Comparison of ENCODE assay signal across 12 cellular contexts in genomic region chrX:141405878-141406492, GRCh38.
DNase-seq lines count a peak whose midpoint lies in the region; ATAC-seq and TF ChIP-seq lines count a peak whose summit lies in the region.
"Had no signal": no experiment of that assay in that cellular context is flagged by ENCODE, and none has a peak within 500 bp of the region (broad histone marks: within the 10 kb centered on the region; RNA-seq: fewer than 3 reads in every experiment).

No MANE protein-coding gene starts in this region.

- H3K9me3 ChIP-seq in PC-9 (ENCODE audit: insufficient read depth, low read depth) = no peaks in the 10 kb centered on the region
- H3K9me3 ChIP-seq: psoas muscle, transverse colon had no signal

- H3K27me3 ChIP-seq in PC-9 (ENCODE audit: insufficient read depth, low read depth) = no peaks in the 10 kb centered on the region
- H3K27me3 ChIP-seq: transverse colon had no signal

- peak overlapping the region; percentile 80 for H3K27ac ChIP-seq in PC-9
- H3K27ac ChIP-seq: psoas muscle, transverse colon had no signal

- peaks cover 12% of the 10 kb centered on the region; the same call in 1 of the 2 replicates for H3K4me1 ChIP-seq in PC-9 (replicated peaks; ENCODE audit: insufficient read depth)
- H3K4me1 ChIP-seq: psoas muscle, transverse colon had no signal

- H4K20me1 ChIP-seq in PC-9 (ENCODE audit: insufficient read depth) = no peaks in the 10 kb centered on the region

- CTCF ChIA-PET in PC-9 (lab: Charles Lee) = interaction anchor here (0.6 kb wide), 2 partner anchors 63 to 229 kb away, joined by 4 to 5 read pairs; partner anchors contain the start of gene LDOC1

- H3K36me3 ChIP-seq in PC-9 (ENCODE audit: low read depth) = no peaks in the 10 kb centered on the region
- H3K36me3 ChIP-seq: transverse colon had no signal

- H3K4me3 ChIP-seq in PC-9 (no peak overlapping the region), epithelial cell of esophagus (ENCODE audit: low read length) (no peak overlapping the region)
- H3K4me3 ChIP-seq: psoas muscle, transverse colon had no signal

- no peak overlapping the region for H2AFZ ChIP-seq in PC-9

- H3K79me2 ChIP-seq in PC-9 (ENCODE audit: low read depth) = no peaks in the 10 kb centered on the region

- ATAC-seq in omental fat pad (ENCODE audit: low FRiP score) = peak; percentile 57
- ATAC-seq in HG03457 (IDR thresholded peaks at IDR 0.05; ENCODE audit: unreplicated experiment) = no peak
- ATAC-seq in HG02870 (IDR thresholded peaks at IDR 0.05; ENCODE audit: unreplicated experiment) = no peak
- ATAC-seq: psoas muscle had no signal

- peaks cover 11% of the 10 kb centered on the region; the same call in 1 of the 2 replicates for H3F3A ChIP-seq in PC-9 (ENCODE audit: insufficient read depth, low read depth)

- BruUV-seq in PC-9 (replicated peaks; lab: Mats Ljungman, UMichigan) = TSS peak; percentile 36

- POLR2A ChIA-PET in PC-9 (lab: Charles Lee; ENCODE audit: unreplicated experiment) = no interaction called here

- H3K4me2 ChIP-seq in PC-9 = peak overlapping the region; percentile 27; the same call in 1 of the 2 replicates

- DNase-seq in EH (ENCODE audit: low read depth) (peak; percentile 77), PC-9 (peak; percentile 38 to 77), epithelial cell of esophagus (ENCODE audit: low read depth) (peak; percentile 81), omental fat pad (ENCODE audit: low spot score) (no peak), NCI-H187 treated with DMSO at 0.1 percent for 48 hours (lab: John Stamatoyannopoulos, UW) (no peak), Ammon's horn (ENCODE audit: low spot score) (no peak)
- DNase-seq: activated CD8-positive, alpha-beta memory T cell treated with anti-CD3 and anti-CD28 coated beads, Interleukin-2, amount 50 U/mL, for 48 hours; COR-L47; psoas muscle; transverse colon had no signal

- TF ChIP-seq CTCF in PC-9 (conservative IDR thresholded peaks at IDR 0.05) (no peak), epithelial cell of esophagus (IDR thresholded peaks at IDR 0.05; ENCODE audit: insufficient read depth, low read depth, low read length, missing control alignments) (no peak), omental fat pad (IDR thresholded peaks at IDR 0.05) (no peak)

- no peaks in the 10 kb centered on the region for H3K9me2 ChIP-seq in PC-9 (ENCODE audit: insufficient read depth)

- intact Hi-C loops in PC-9 (cut with micrococcal nuclease; ENCODE audit: unreplicated experiment) = loop anchor here (2.0 kb wide), 1 partner anchor 63 kb away; no protein-coding TSS in a partner anchor

Comparison
In these comparisons a context has a peak if more than half of its experiments do, and no peak if none do; other contexts are left out.
1. DNase-seq: peak in EH (single experiment), PC-9 (2 of 2) and epithelial cell of esophagus (single experiment); none in omental fat pad (single experiment), NCI-H187 treated with DMSO at 0.1 percent for 48 hours (single experiment) and Ammon's horn (single experiment).